In genomic region chr3:135756016-135756695, GRCh38 we compare ENCODE assay signal across 1 cellular context.
TF ChIP-seq lines count a peak whose summit lies in the region.

No MANE protein-coding gene starts in this region.

TF ChIP-seq in GM23338, 12 proteins besides CTCF, POLR2A, EP300 and RAD21 (continued from another document):
- TF ChIP-seq ZNF462 (CRISPR knock-in tag; IDR thresholded peaks at IDR 0.05) (no peak), POLR2AphosphoS5 (IDR thresholded peaks at IDR 0.05; ENCODE audit: low read depth) (no peak), ZNF114 (CRISPR knock-in tag; IDR thresholded peaks at IDR 0.05) (no peak), NANOG (IDR thresholded peaks at IDR 0.05; ENCODE audit: borderline replicate concordance) (no peak), ZNF331 (CRISPR knock-in tag; IDR thresholded peaks at IDR 0.05; ENCODE audit: low read depth) (no peak)
